ENCODE assay signal across 8 cellular contexts in the genomic region with DNA sequence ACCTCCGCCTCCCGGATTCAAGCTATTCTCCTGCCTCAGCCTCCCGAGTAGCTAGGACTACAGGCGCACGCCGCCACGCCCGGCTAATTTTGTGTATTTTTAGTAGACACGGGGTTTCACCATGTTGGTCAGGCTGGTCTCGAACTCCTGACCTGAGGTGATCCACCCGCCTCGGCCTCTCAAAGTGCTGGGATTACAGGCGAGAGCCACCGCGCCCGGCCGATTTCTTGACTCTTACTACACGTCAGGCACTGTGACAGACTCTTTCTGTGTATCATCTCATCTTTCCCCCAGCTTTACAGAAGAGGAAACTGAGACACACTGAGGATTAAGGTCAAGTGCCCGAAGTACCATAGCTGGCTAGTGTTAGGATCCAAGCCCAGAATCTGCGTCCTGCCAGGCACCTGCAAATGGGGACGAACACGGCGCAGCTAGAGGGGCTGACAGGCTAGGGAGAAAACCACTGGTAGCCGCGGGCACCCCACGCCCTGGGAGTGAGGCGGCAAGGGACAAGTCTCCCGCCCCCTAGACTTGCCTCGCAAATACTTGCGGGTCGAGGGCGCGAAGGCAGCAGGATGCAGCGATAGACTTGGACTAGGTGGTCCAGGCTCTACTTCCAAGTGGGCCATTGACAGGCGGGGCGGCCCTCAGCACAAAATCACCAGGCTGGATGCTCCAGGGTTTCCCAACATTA. TPM values are rescaled to one million over a fixed set of nuclear protein-coding genes. Genes with fewer than 3 reads are reported as not detected.
A peak's percentile ranks its signal among the peaks of the same experiment; 100 is the strongest.
DNase-seq lines count a peak whose midpoint lies in the region; ATAC-seq and TF ChIP-seq lines count a peak whose summit lies in the region.

No MANE protein-coding gene starts in this region.

- H3K36me3 ChIP-seq in GM06990 (ENCODE audit: control insufficient read depth, insufficient read depth, low read length) (peaks cover 2% of the 10 kb centered on the region), SJCRH30 (peaks cover 2% of the 10 kb centered on the region; the same call in 1 of the 2 replicates), esophagus (ENCODE audit: control insufficient read depth in 2 of 2, insufficient read depth in 2 of 2, low read length in 1 of 2) (no peaks in the 10 kb centered on the region)

- no peak for TF ChIP-seq CTCF in GM06990 (IDR thresholded peaks at IDR 0.05; ENCODE audit: insufficient read depth, low read length, poor library complexity, severe bottlenecking)
- no peak for TF ChIP-seq CTCF in progenitor cell of endocrine pancreas (IDR thresholded peaks at IDR 0.05; ENCODE audit: unreplicated experiment)

- WGBS in esophagus, 2 donors: 52 to 53% methylated on average over 36 of the region's 36 CpGs

- no peaks in the 10 kb centered on the region for H3K9me3 Mint-ChIP-seq in progenitor cell of endocrine pancreas (ENCODE audit: low read depth)

- ATAC-seq in HG02885 (IDR thresholded peaks at IDR 0.05; ENCODE audit: poor library complexity, unreplicated experiment): no peak

- H3K27me3 ChIP-seq in GM06990 (replicated peaks; ENCODE audit: control insufficient read depth, insufficient read depth, low read length): no peaks in the 10 kb centered on the region
- no peaks in the 10 kb centered on the region for H3K27me3 ChIP-seq in SJCRH30
- no peaks in the 10 kb centered on the region for H3K27me3 ChIP-seq in esophagus (ENCODE audit: control insufficient read depth in 1 of 2, insufficient read depth in 2 of 2, low read length in 2 of 2)

- no peak overlapping the region; the same call in 1 of the 2 replicates for H3K27ac ChIP-seq in SJCRH30
- H3K27ac ChIP-seq in esophagus (ENCODE audit: low read depth in 2 of 2, low read length in 1 of 2): peak overlapping the region; percentile 83 to 92

- H3K9me3 ChIP-seq in SJCRH30 (replicated peaks) (no peaks in the 10 kb centered on the region), esophagus (ENCODE audit: control insufficient read depth in 2 of 2, insufficient read depth in 1 of 2, low read depth in 1 of 2, low read length in 1 of 2) (no peaks in the 10 kb centered on the region)

- peaks cover 10% of the 10 kb centered on the region for H3K4me1 Mint-ChIP-seq in progenitor cell of endocrine pancreas (ENCODE audit: low read depth)

- peak; percentile 47 for DNase-seq in GM06990 (ENCODE audit: extremely low read depth, insufficient read length)
- no peak for DNase-seq in SJCRH30
- no peak for DNase-seq in progenitor cell of endocrine pancreas (ENCODE audit: low spot score, unreplicated experiment)
- DNase-seq in NK-92 treated with Interleukin-12 subunit alpha and Interleukin-12 subunit beta, amount 100 ng/mL, for 24 hours (lab: John Stamatoyannopoulos, UW): no peak
- no peak for DNase-seq in AML-193 (lab: John Stamatoyannopoulos, UW)
- no peak for DNase-seq in NCI-H2171 (lab: John Stamatoyannopoulos, UW)

- H3K4me3 Mint-ChIP-seq in progenitor cell of endocrine pancreas (ENCODE audit: low read depth): peak overlapping the region; percentile 97

- H3K4me1 ChIP-seq in SJCRH30 (peaks cover 30% of the 10 kb centered on the region), esophagus (ENCODE audit: control insufficient read depth in 2 of 2, insufficient read depth in 2 of 2, low read length in 1 of 2) (peaks cover 4 to 5% of the 10 kb centered on the region in 2 donors)

- peaks cover 15% of the 10 kb centered on the region for H3K27me3 Mint-ChIP-seq in progenitor cell of endocrine pancreas

- H3K27ac Mint-ChIP-seq in progenitor cell of endocrine pancreas: peak overlapping the region; percentile 92

- H3K4me3 ChIP-seq in GM06990 (replicated peaks; ENCODE audit: low read depth, low read length) (peak overlapping the region; percentile 70), SJCRH30 (peak overlapping the region; percentile 69), esophagus (ENCODE audit: low read depth in 1 of 2, low read length in 2 of 2) (peak overlapping the region; percentile 63 to 80)

- peaks cover 4% of the 10 kb centered on the region for H3K36me3 Mint-ChIP-seq in progenitor cell of endocrine pancreas (ENCODE audit: insufficient read depth)

RNA-seq across cellular contexts. Expression of gene TAF8, which starts 1.1 kb away (rescaled TPM):
- total RNA-seq in SJCRH30 (2014; rRNA removed; shearing (Covaris generic)): 37.0 and 43.1 TPM in 2 replicates
- 1 to 10 TPM; 6.0 to 7.5 TPM for polyA plus RNA-seq in esophagus
- total RNA-seq in progenitor cell of endocrine pancreas: 38.9 and 40.4 TPM in 2 replicates
